8 cellular contexts compared by ENCODE assay signal in genomic region chr20:38805958-38806854, GRCh38. TPM values are rescaled to one million over a fixed set of nuclear protein-coding genes. Genes with fewer than 3 reads are reported as not detected.
A peak's percentile ranks its signal among the peaks of the same experiment; 100 is the strongest.
DNase-seq lines count a peak whose midpoint lies in the region; ATAC-seq and TF ChIP-seq lines count a peak whose summit lies in the region.

No MANE protein-coding gene starts in this region.

- intact Hi-C loops in left lung (cut with DNase I), result loop anchor here in 1 of 2 donors (10.0 kb wide), 1 partner anchor 89 kb away; no protein-coding TSS in a partner anchor

- no peak for DNase-seq in astrocyte of the spinal cord (ENCODE audit: low read depth, low spot score)
- peak in 1 of 2 donors; percentile 75 for DNase-seq in left lung
- peak; percentile 16 to 45 for DNase-seq in stimulated activated CD4-positive, alpha-beta T cell treated with anti-CD3 and anti-CD28 coated beads, Interleukin-4, amount 100 ng/mL, for 4 hours
- no peak for DNase-seq in GF-D8 (lab: John Stamatoyannopoulos, UW)

- TF ChIP-seq CTCF in astrocyte of the spinal cord (IDR thresholded peaks at IDR 0.05; ENCODE audit: low read depth, low read length) (no peak), left lung (IDR thresholded peaks at IDR 0.05) (peak in 1 of 2 donors; percentile 4)

- peaks cover 9 to 50% of the 10 kb centered on the region in 2 donors for H3K4me1 ChIP-seq in left lung

- peaks cover 23 to 57% of the 10 kb centered on the region in 2 donors for H3K27me3 ChIP-seq in left lung

- ATAC-seq in GM21786 (IDR thresholded peaks at IDR 0.05; ENCODE audit: unreplicated experiment) (peak; percentile 22), SK-N-SH treated with all-trans-retinoic acid at 6 μM for 48 hours (peak; percentile 44), left lung (peak; percentile 38), GM19395 (IDR thresholded peaks at IDR 0.05; ENCODE audit: unreplicated experiment) (no peak), GM21381 (IDR thresholded peaks at IDR 0.05; ENCODE audit: unreplicated experiment) (no peak)

- H3K36me3 ChIP-seq in left lung, result no peaks in the 10 kb centered on the region

- H3K9me3 ChIP-seq in left lung, result no peaks in the 10 kb centered on the region

- H3K27ac ChIP-seq in left lung, result peak overlapping the region; percentile 69

- in situ Hi-C loops in astrocyte of the spinal cord (cut with HindIII; ENCODE audit: low sequenced_read_pairs), result no loop called here

- peak overlapping the region; percentile 32 for H3K4me3 ChIP-seq in astrocyte of the spinal cord (ENCODE audit: low read depth, low read length)
- peak overlapping the region; percentile 51 to 57 for H3K4me3 ChIP-seq in left lung

TF ChIP-seq in SK-N-SH treated with all-trans-retinoic acid at 6 μM for 48 hours, 23 proteins besides CTCF, POLR2A, EP300 and RAD21:
- TF ChIP-seq ZFP3 (CRISPR knock-in tag; IDR thresholded peaks at IDR 0.05) (no peak), PPARA (CRISPR knock-in tag; IDR thresholded peaks at IDR 0.05; ENCODE audit: borderline replicate concordance) (no peak), SNAI2 (CRISPR knock-in tag; IDR thresholded peaks at IDR 0.05) (no peak), RARB (CRISPR knock-in tag; IDR thresholded peaks at IDR 0.05) (no peak), ZNF8 (CRISPR knock-in tag; IDR thresholded peaks at IDR 0.05) (no peak), POU6F1 (CRISPR knock-in tag; IDR thresholded peaks at IDR 0.05; ENCODE audit: borderline replicate concordance, low read depth) (no peak), ZFP30 (CRISPR knock-in tag; IDR thresholded peaks at IDR 0.05) (no peak), ZNF70 (CRISPR knock-in tag; IDR thresholded peaks at IDR 0.05) (no peak), ZC3H10 (CRISPR knock-in tag; IDR thresholded peaks at IDR 0.05) (no peak), CSRNP3 (CRISPR knock-in tag; IDR thresholded peaks at IDR 0.05) (no peak), GLIS3 (CRISPR knock-in tag; IDR thresholded peaks at IDR 0.05) (no peak), OSR1 (CRISPR knock-in tag; IDR thresholded peaks at IDR 0.05) (no peak), CREB5 (CRISPR knock-in tag; IDR thresholded peaks at IDR 0.05; ENCODE audit: low read depth) (no peak), BACH2 (CRISPR knock-in tag; IDR thresholded peaks at IDR 0.05; ENCODE audit: borderline replicate concordance) (no peak), PATZ1 (CRISPR knock-in tag; IDR thresholded peaks at IDR 0.05; ENCODE audit: borderline replicate concordance) (no peak)

RNA-seq across cellular contexts. Expression of gene PPP1R16B, which starts 0.7 kb away (rescaled TPM):
- total RNA-seq in left lung, result 1 to 10 TPM; 5.4 to 9.8 TPM

RNA-seq across cellular contexts. Expression of gene ACTR5, which starts 57.9 kb away (rescaled TPM):
- 1 to 10 TPM; 6.2 to 6.9 TPM for total RNA-seq in left lung

Comparison
In these comparisons a context has a peak if more than half of its experiments do, and no peak if none do; other contexts are left out.
1. ATAC-seq: peak in GM21786 (single experiment), SK-N-SH treated with all-trans-retinoic acid at 6 μM for 48 hours (single experiment) and left lung (single experiment); none in GM19395 (single experiment) and GM21381 (single experiment).
2. DNase-seq: peak in stimulated activated CD4-positive, alpha-beta T cell treated with anti-CD3 and anti-CD28 coated beads, Interleukin-4, amount 100 ng/mL, for 4 hours (2 of 2); none in astrocyte of the spinal cord (single experiment) and GF-D8 (single experiment).